ENCODE assay signal across 1 cellular context in the genomic region with DNA sequence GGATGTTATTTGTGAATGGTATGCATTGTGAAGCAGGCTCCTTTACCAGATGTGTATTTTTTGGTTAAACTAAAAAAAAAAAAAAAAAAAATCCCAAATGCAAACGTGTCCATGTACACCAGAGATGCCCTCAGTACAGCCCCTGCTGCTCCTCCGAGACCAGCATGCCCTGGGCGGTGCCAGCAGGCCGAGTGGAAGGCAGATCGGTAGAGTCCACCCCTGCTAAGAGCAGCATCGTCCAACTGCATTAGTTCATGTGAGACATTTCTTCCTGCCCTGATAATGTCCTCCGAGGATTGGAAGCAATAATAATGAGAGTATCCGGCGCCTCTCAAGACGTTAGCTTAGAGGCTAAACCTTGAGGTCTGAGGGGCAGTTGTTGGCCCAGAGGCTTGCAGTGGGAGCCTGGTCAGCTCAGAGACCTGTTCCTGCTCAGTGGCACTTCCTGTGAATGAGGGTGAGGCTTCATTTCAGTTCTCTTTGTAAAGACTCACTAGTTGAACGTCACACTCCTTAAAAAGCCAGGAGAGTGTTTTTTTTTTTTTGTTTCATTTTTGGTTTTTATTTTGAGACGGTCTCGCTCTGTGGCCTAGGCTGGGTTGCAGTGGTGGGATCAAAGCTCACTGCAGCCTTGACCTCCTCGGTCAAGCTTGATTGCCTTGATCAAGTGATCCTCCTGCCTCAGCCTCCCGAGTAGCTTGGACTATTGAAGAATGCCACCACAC.
TF ChIP-seq lines count a peak whose summit lies in the region.

No MANE protein-coding gene starts in this region.

TF ChIP-seq in HepG2, 621 proteins besides CTCF, POLR2A, EP300 and RAD21 (continued from another document):
- no peak for TF ChIP-seq ZFX (CRISPR knock-in tag; IDR thresholded peaks at IDR 0.05; ENCODE audit: low read depth)
- TF ChIP-seq NR2F6 (IDR thresholded peaks at IDR 0.05), result no peak
- TF ChIP-seq NR2F6 (CRISPR knock-in tag; IDR thresholded peaks at IDR 0.05), result no peak
- TF ChIP-seq GABPB1 (CRISPR knock-in tag; IDR thresholded peaks at IDR 0.05), result no peak
- no peak for TF ChIP-seq ZNF121 (CRISPR knock-in tag; IDR thresholded peaks at IDR 0.05)
- no peak for TF ChIP-seq ZFP82 (CRISPR knock-in tag; IDR thresholded peaks at IDR 0.05; ENCODE audit: borderline replicate concordance)
- TF ChIP-seq HNF4G (IDR thresholded peaks at IDR 0.05; ENCODE audit: borderline replicate concordance, low read depth, low read length), result no peak
- no peak for TF ChIP-seq HNF4G (CRISPR knock-in tag; IDR thresholded peaks at IDR 0.05; ENCODE audit: borderline replicate concordance, low read depth)
- TF ChIP-seq, protein P1, sequence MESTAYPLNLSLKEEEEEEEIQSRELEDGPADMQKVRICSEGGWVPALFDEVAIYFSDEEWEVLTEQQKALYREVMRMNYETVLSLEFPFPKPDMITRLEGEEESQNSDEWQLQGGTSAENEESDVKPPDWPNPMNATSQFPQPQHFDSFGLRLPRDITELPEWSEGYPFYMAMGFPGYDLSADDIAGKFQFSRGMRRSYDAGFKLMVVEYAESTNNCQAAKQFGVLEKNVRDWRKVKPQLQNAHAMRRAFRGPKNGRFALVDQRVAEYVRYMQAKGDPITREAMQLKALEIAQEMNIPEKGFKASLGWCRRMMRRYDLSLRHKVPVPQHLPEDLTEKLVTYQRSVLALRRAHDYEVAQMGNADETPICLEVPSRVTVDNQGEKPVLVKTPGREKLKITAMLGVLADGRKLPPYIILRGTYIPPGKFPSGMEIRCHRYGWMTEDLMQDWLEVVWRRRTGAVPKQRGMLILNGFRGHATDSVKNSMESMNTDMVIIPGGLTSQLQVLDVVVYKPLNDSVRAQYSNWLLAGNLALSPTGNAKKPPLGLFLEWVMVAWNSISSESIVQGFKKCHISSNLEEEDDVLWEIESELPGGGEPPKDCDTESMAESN (CRISPR knock-in tag; conservative IDR thresholded peaks at IDR 0.05), result no peak
- no peak for TF ChIP-seq ZKSCAN1 (IDR thresholded peaks at IDR 0.05; ENCODE audit: low read length)
- 0 out of 4 replicates have a peak, but pooled peaks of 1 of the 2 experiments have one; percentile 34 for TF ChIP-seq NR2F1 (CRISPR knock-in tag; IDR thresholded peaks at IDR 0.05)
- TF ChIP-seq, protein P2, sequence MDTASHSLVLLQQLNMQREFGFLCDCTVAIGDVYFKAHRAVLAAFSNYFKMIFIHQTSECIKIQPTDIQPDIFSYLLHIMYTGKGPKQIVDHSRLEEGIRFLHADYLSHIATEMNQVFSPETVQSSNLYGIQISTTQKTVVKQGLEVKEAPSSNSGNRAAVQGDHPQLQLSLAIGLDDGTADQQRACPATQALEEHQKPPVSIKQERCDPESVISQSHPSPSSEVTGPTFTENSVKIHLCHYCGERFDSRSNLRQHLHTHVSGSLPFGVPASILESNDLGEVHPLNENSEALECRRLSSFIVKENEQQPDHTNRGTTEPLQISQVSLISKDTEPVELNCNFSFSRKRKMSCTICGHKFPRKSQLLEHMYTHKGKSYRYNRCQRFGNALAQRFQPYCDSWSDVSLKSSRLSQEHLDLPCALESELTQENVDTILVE (CRISPR knock-in tag; IDR thresholded peaks at IDR 0.05), result no peak
- TF ChIP-seq PPARG (CRISPR knock-in tag; conservative IDR thresholded peaks at IDR 0.05), result no peak
- TF ChIP-seq, protein P3, sequence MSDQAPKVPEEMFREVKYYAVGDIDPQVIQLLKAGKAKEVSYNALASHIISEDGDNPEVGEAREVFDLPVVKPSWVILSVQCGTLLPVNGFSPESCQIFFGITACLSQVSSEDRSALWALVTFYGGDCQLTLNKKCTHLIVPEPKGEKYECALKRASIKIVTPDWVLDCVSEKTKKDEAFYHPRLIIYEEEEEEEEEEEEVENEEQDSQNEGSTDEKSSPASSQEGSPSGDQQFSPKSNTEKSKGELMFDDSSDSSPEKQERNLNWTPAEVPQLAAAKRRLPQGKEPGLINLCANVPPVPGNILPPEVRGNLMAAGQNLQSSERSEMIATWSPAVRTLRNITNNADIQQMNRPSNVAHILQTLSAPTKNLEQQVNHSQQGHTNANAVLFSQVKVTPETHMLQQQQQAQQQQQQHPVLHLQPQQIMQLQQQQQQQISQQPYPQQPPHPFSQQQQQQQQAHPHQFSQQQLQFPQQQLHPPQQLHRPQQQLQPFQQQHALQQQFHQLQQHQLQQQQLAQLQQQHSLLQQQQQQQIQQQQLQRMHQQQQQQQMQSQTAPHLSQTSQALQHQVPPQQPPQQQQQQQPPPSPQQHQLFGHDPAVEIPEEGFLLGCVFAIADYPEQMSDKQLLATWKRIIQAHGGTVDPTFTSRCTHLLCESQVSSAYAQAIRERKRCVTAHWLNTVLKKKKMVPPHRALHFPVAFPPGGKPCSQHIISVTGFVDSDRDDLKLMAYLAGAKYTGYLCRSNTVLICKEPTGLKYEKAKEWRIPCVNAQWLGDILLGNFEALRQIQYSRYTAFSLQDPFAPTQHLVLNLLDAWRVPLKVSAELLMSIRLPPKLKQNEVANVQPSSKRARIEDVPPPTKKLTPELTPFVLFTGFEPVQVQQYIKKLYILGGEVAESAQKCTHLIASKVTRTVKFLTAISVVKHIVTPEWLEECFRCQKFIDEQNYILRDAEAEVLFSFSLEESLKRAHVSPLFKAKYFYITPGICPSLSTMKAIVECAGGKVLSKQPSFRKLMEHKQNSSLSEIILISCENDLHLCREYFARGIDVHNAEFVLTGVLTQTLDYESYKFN (CRISPR knock-in tag; conservative IDR thresholded peaks at IDR 0.05), result no peak
- TF ChIP-seq HNF4A (CRISPR knock-in tag; IDR thresholded peaks at IDR 0.05), result peak; percentile 38; the same call in 1 of the 2 replicates
- no peak for TF ChIP-seq ZNF644 (CRISPR knock-in tag; IDR thresholded peaks at IDR 0.05; ENCODE audit: low read depth)
- TF ChIP-seq HOXA3 (CRISPR knock-in tag; IDR thresholded peaks at IDR 0.05), result no peak
- TF ChIP-seq BRD4 (CRISPR knock-in tag; IDR thresholded peaks at IDR 0.05), result no peak
- TF ChIP-seq ZNF703 (CRISPR knock-in tag; IDR thresholded peaks at IDR 0.05; ENCODE audit: borderline replicate concordance), result no peak
- TF ChIP-seq, protein P4, sequence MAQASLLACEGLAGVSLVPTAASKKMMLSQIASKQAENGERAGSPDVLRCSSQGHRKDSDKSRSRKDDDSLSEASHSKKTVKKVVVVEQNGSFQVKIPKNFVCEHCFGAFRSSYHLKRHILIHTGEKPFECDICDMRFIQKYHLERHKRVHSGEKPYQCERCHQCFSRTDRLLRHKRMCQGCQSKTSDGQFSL (CRISPR knock-in tag; IDR thresholded peaks at IDR 0.05), result no peak
- TF ChIP-seq, protein P5, sequence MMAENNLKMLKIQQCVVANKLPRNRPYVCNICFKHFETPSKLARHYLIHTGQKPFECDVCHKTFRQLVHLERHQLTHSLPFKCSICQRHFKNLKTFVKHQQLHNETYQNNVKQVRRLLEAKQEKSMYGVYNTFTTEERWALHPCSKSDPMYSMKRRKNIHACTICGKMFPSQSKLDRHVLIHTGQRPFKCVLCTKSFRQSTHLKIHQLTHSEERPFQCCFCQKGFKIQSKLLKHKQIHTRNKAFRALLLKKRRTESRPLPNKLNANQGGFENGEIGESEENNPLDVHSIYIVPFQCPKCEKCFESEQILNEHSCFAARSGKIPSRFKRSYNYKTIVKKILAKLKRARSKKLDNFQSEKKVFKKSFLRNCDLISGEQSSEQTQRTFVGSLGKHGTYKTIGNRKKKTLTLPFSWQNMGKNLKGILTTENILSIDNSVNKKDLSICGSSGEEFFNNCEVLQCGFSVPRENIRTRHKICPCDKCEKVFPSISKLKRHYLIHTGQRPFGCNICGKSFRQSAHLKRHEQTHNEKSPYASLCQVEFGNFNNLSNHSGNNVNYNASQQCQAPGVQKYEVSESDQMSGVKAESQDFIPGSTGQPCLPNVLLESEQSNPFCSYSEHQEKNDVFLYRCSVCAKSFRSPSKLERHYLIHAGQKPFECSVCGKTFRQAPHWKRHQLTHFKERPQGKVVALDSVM (CRISPR knock-in tag; IDR thresholded peaks at IDR 0.05), result peak; percentile 92
- no peak for TF ChIP-seq MYC (CRISPR knock-in tag; IDR thresholded peaks at IDR 0.05; ENCODE audit: borderline replicate concordance)
- no peak for TF ChIP-seq ATRX (CRISPR knock-in tag; IDR thresholded peaks at IDR 0.05; ENCODE audit: borderline replicate concordance)
- no peak for TF ChIP-seq ZNF317 (CRISPR knock-in tag; IDR thresholded peaks at IDR 0.05)
- no peak for TF ChIP-seq STAT5B (CRISPR knock-in tag; IDR thresholded peaks at IDR 0.05)
- no peak for TF ChIP-seq SALL2 (CRISPR knock-in tag; IDR thresholded peaks at IDR 0.05)
- TF ChIP-seq FLYWCH1 (CRISPR knock-in tag; IDR thresholded peaks at IDR 0.05), result no peak
- no peak for TF ChIP-seq REPIN1 (CRISPR knock-in tag; IDR thresholded peaks at IDR 0.05; ENCODE audit: borderline replicate concordance, low read depth)
- TF ChIP-seq, protein P6, sequence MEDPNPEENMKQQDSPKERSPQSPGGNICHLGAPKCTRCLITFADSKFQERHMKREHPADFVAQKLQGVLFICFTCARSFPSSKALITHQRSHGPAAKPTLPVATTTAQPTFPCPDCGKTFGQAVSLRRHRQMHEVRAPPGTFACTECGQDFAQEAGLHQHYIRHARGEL (CRISPR knock-in tag; IDR thresholded peaks at IDR 0.05), result no peak
- no peak for TF ChIP-seq RBFOX2 (IDR thresholded peaks at IDR 0.05; ENCODE audit: low read depth, low read length)
- no peak for TF ChIP-seq GATA4 (IDR thresholded peaks at IDR 0.05; ENCODE audit: borderline replicate concordance, low read depth)
